Comparison of ENCODE assay signal across 18 cellular contexts in the genomic region with DNA sequence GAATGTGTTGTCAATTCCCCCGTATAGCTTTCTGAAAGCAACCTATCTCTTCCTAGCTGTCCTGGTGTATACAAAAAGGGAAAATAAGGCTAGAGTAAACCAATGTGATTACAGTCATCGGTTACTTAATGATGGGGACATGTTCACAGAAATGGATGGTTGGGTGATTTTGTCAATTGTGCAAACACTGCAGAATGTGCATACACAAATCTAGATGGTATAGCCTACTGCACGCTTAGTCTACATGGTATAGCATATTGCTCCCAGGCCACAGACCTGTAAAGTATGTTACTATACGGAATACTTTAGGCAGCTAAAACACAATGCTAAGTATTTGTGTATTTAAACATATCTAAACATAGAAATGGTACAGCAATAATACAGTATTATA. TPM values are rescaled to one million over a fixed set of nuclear protein-coding genes. Genes with fewer than 3 reads are reported as not detected.
A peak's percentile ranks its signal among the peaks of the same experiment; 100 is the strongest.
DNase-seq lines count a peak whose midpoint lies in the region; ATAC-seq and TF ChIP-seq lines count a peak whose summit lies in the region.
"Had no signal": no experiment of that assay in that cellular context is flagged by ENCODE, and none has a peak within 500 bp of the region (broad histone marks: within the 10 kb centered on the region; RNA-seq: fewer than 3 reads in every experiment).

No MANE protein-coding gene starts in this region.

- WGBS in hepatocyte (ENCODE audit: low lambda C conversion rate, missing lambda C conversion rate) = 95% methylated on average over 4 of the region's 4 CpGs

- H3K4me2 ChIP-seq in BLaER1 treated with 17β-estradiol and CSF1 and Interleukin-3, amounts not matched to agents 10 nM and 100 nM = peak overlapping the region in 9 of 11 experiments; percentile 1 to 60 (median 40); a peak in 13 of 22 replicates
- H3K4me2 ChIP-seq in OCI-LY1 (ENCODE audit: low read length) (no peak overlapping the region), hepatocyte (no peak overlapping the region)
- H3K4me2 ChIP-seq: BLaER1 had no signal

- H3K9me3 ChIP-seq in BLaER1 treated with 17β-estradiol and CSF1 and Interleukin-3, amounts not matched to agents 10 nM and 100 nM (replicated peaks in 1 of 11) = no peaks in the 10 kb centered on the region
- H3K9me3 ChIP-seq in OCI-LY1 (ENCODE audit: low read length) = no peaks in the 10 kb centered on the region
- no peaks in the 10 kb centered on the region for H3K9me3 ChIP-seq in duodenal mucosa (ENCODE audit: control insufficient read depth in 1 of 2, low read length in 2 of 2)
- no peaks in the 10 kb centered on the region for H3K9me3 ChIP-seq in hepatocyte (ENCODE audit: low read depth)
- H3K9me3 ChIP-seq: BLaER1, lower lobe of right lung had no signal

- no peak overlapping the region for H3K9ac ChIP-seq in BLaER1 treated with 17β-estradiol and CSF1 and Interleukin-3, amounts not matched to agents 10 nM and 100 nM
- no peak overlapping the region for H3K9ac ChIP-seq in OCI-LY1 (ENCODE audit: low read length)
- H3K9ac ChIP-seq in duodenal mucosa (ENCODE audit: low read depth in 1 of 2, low read length in 2 of 2) = no peak overlapping the region
- H3K9ac ChIP-seq: BLaER1 had no signal

- no peaks in the 10 kb centered on the region for H3K27me3 ChIP-seq in BLaER1 treated with 17β-estradiol and CSF1 and Interleukin-3, amounts not matched to agents 10 nM and 100 nM
- H3K27me3 ChIP-seq in OCI-LY1 (ENCODE audit: insufficient read depth, low read length) (no peaks in the 10 kb centered on the region), duodenal mucosa (ENCODE audit: control insufficient read depth in 1 of 2, insufficient read depth in 2 of 2, low read length in 2 of 2) (no peaks in the 10 kb centered on the region), hepatocyte (no peaks in the 10 kb centered on the region)
- H3K27me3 ChIP-seq: BLaER1 had no signal

- TF ChIP-seq CTCF in OCI-LY1 (IDR thresholded peaks at IDR 0.05; ENCODE audit: low read length) (no peak), hepatocyte (IDR thresholded peaks at IDR 0.05; ENCODE audit: poor library complexity) (no peak)

- H3K36me3 ChIP-seq in BLaER1 treated with 17β-estradiol and CSF1 and Interleukin-3, amounts not matched to agents 10 nM and 100 nM = no peaks in the 10 kb centered on the region
- no peaks in the 10 kb centered on the region for H3K36me3 ChIP-seq in OCI-LY1 (ENCODE audit: insufficient read depth, low read length)
- H3K36me3 ChIP-seq in duodenal mucosa (ENCODE audit: control insufficient read depth in 1 of 2, insufficient read depth in 2 of 2, low read length in 2 of 2) = no peaks in the 10 kb centered on the region
- no peaks in the 10 kb centered on the region for H3K36me3 ChIP-seq in hepatocyte (replicated peaks; ENCODE audit: insufficient read depth, low read depth)
- H3K36me3 ChIP-seq: BLaER1, lower lobe of right lung had no signal

- H2AFZ ChIP-seq in OCI-LY1 (ENCODE audit: low read length) (peak overlapping the region; percentile 57; the same call in 1 of the 2 replicates), hepatocyte (no peak overlapping the region)

- H4K20me1 ChIP-seq in BLaER1 treated with 17β-estradiol and CSF1 and Interleukin-3, amounts not matched to agents 10 nM and 100 nM = no peaks in the 10 kb centered on the region
- H4K20me1 ChIP-seq in OCI-LY1 (ENCODE audit: insufficient read depth, low read length) (no peaks in the 10 kb centered on the region), hepatocyte (ENCODE audit: insufficient read depth, poor library complexity, severe bottlenecking) (no peaks in the 10 kb centered on the region)
- H4K20me1 ChIP-seq: BLaER1 had no signal

- H3K27ac ChIP-seq in BLaER1 treated with 17β-estradiol and CSF1 and Interleukin-3, amounts not matched to agents 10 nM and 100 nM = peak overlapping the region in 4 of 11 experiments; percentile 6 to 33 (median 17); a peak in 5 of 22 replicates
- H3K27ac ChIP-seq in OCI-LY1 (ENCODE audit: low read depth, low read length, poor library complexity, severe bottlenecking) = peak overlapping the region; percentile 17
- H3K27ac ChIP-seq in duodenal mucosa (ENCODE audit: low read depth, low read length) = peak overlapping the region; percentile 37
- H3K27ac ChIP-seq in hepatocyte = no peak overlapping the region
- H3K27ac ChIP-seq: BLaER1, lower lobe of right lung had no signal

- peaks cover 4 to 61% (median 25%) of the 10 kb centered on the region in 10 experiments for H3K4me1 ChIP-seq in BLaER1 treated with 17β-estradiol and CSF1 and Interleukin-3, amounts not matched to agents 10 nM and 100 nM
- H3K4me1 ChIP-seq in OCI-LY1 (ENCODE audit: insufficient read depth, low read length, severe bottlenecking) (peaks cover 45% of the 10 kb centered on the region), duodenal mucosa (ENCODE audit: control insufficient read depth in 1 of 2, insufficient read depth in 2 of 2, low read length in 2 of 2) (peaks cover 10 to 21% of the 10 kb centered on the region in 2 donors), hepatocyte (ENCODE audit: insufficient read depth) (peaks cover 4% of the 10 kb centered on the region)
- H3K4me1 ChIP-seq: lower lobe of right lung had no signal

- H3K9me2 ChIP-seq in OCI-LY1 (ENCODE audit: low read depth, low read length) = no peaks in the 10 kb centered on the region
- H3K9me2 ChIP-seq in hepatocyte (replicated peaks; ENCODE audit: insufficient read depth) = no peaks in the 10 kb centered on the region

- no peak overlapping the region for H3K4me3 ChIP-seq in BLaER1 treated with 17β-estradiol and CSF1 and Interleukin-3, amounts not matched to agents 10 nM and 100 nM
- H3K4me3 ChIP-seq in OCI-LY1 (ENCODE audit: low read depth, low read length, poor library complexity, severe bottlenecking) = no peak overlapping the region
- H3K4me3 ChIP-seq in duodenal mucosa (ENCODE audit: low read depth in 1 of 2, low read length in 2 of 2) = peak overlapping the region in 1 of 2 donors; percentile 12
- no peak overlapping the region for H3K4me3 ChIP-seq in hepatocyte
- H3K4me3 ChIP-seq: BLaER1, K562, lower lobe of right lung had no signal

- ATAC-seq in GM19452 (IDR thresholded peaks at IDR 0.05; ENCODE audit: unreplicated experiment) = peak; percentile 36
- no peak for ATAC-seq in GM21529 (IDR thresholded peaks at IDR 0.05; ENCODE audit: unreplicated experiment)
- ATAC-seq: K562, SK-N-SH treated with all-trans-retinoic acid at 6 μM for 48 hours had no signal

- H3F3A ChIP-seq in OCI-LY1 (ENCODE audit: insufficient read depth, low read length) = no peaks in the 10 kb centered on the region

- no peak for DNase-seq in hepatocyte (ENCODE audit: low spot score)
- DNase-seq in stimulated activated CD4-positive, alpha-beta T cell treated with anti-CD3 and anti-CD28 coated beads, Interleukin-2, amount 100 ng/mL, for 48 hours = no peak
- no peak for DNase-seq in activated CD4-positive, alpha-beta T cell treated with anti-CD3 and anti-CD28 coated beads, Interleukin-2, amount 50 U/mL, for 48 hours
- DNase-seq: GF-D8, hippocampal formation, lower lobe of right lung, NCI-H2029 treated with DMSO at 0.1 percent for 48 hours, occipital lobe had no signal

- H3K79me2 ChIP-seq in OCI-LY1 (ENCODE audit: insufficient read depth, low read length) = no peaks in the 10 kb centered on the region
- H3K79me2 ChIP-seq in hepatocyte = no peaks in the 10 kb centered on the region

RNA-seq across cellular contexts. Expression of a gene that starts 5.1 kb away (rescaled TPM):
- total RNA-seq in hepatocyte = 0.12 TPM in 1 of 2 replicates, not detected in the other
- polyA plus RNA-seq in hepatocyte = not detected in 2 replicates
- total RNA-seq: astrocyte, H1, K562 had no signal
- polyA plus RNA-seq: H1, K562 had no signal

RNA-seq across cellular contexts. Expression of a gene that starts 42.2 kb away (rescaled TPM):
- 11.7 and 22.7 TPM in 2 replicates for total RNA-seq in hepatocyte
- 5.9 and 8.8 TPM in 2 replicates for polyA plus RNA-seq in hepatocyte

Comparison
In these comparisons a context has a peak if more than half of its experiments do, and no peak if none do; other contexts are left out.
1. H3K4me2 ChIP-seq: peak in BLaER1 treated with 17β-estradiol and CSF1 and Interleukin-3, amounts not matched to agents 10 nM and 100 nM (9 of 11); none in OCI-LY1 (single experiment) and hepatocyte (single experiment).